ENCODE assay signal across 10 cellular contexts in the genomic region with DNA sequence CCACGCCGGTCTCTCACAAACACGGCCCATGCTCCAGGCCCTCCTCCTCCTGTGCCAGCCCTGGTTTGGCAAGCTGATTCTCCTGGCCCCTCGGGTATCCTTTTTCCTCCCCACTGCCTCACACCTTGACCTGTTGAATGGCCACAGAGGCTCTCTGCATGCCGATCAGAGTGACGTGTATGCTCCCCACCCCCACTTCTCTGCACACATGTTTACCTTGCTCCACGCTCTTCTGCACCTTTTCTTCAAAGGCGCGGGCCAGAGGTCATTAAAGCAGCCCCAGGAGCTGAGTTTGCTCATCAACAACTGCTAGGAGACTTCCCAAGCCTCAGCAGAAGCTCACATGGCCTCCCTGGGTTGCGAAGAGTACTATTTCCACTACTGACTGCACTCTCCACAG.
DNase-seq lines count a peak whose midpoint lies in the region; ATAC-seq lines count a peak whose summit lies in the region.
"Had no signal": no experiment of that assay in that cellular context is flagged by ENCODE, and none has a peak within 500 bp of the region (broad histone marks: within the 10 kb centered on the region; RNA-seq: fewer than 3 reads in every experiment).

No MANE protein-coding gene starts in this region.

- no peaks in the 10 kb centered on the region for H3K9me3 Mint-ChIP-seq in activated CD4-positive, alpha-beta T cell treated with anti-CD3 and anti-CD28 coated beads for 36 hours (ENCODE audit: low read depth)
- no peaks in the 10 kb centered on the region for H3K9me3 Mint-ChIP-seq in activated T-helper 1 cell treated with anti-CD3 and anti-CD28 coated beads, Interleukin-12 subunit alpha, Interleukin-12 subunit beta, Interleukin-2, Interleukin-4 antibody, amounts not matched to agents 30 ng/mL and 10 ng/mL and 1 ng/mL, durations not matched to agents 14 hours and 24 hours and 36 hours
- no peaks in the 10 kb centered on the region for H3K9me3 Mint-ChIP-seq in stimulated activated effector memory CD8-positive, alpha-beta T cell treated with anti-CD3 and anti-CD28 coated beads, Interleukin-12 subunit alpha, Interleukin-12 subunit beta, amount 100 ng/mL, for 72 hours

- ATAC-seq in activated CD4-positive, alpha-beta T cell treated with anti-CD3 and anti-CD28 coated beads for 36 hours: no peak
- peak; percentile 5 for ATAC-seq in HG02938 (IDR thresholded peaks at IDR 0.05; ENCODE audit: unreplicated experiment)
- no peak for ATAC-seq in stimulated activated effector memory CD8-positive, alpha-beta T cell treated with anti-CD3 and anti-CD28 coated beads, Interleukin-12 subunit alpha, Interleukin-12 subunit beta, amount 100 ng/mL, for 72 hours
- no peak for ATAC-seq in GM21447 (IDR thresholded peaks at IDR 0.05; ENCODE audit: unreplicated experiment)

- CTCF ChIA-PET in activated CD4-positive, alpha-beta T cell treated with anti-CD3 and anti-CD28 coated beads for 36 hours (lab: Charles Lee): interaction anchor here (0.6 kb wide), 2 partner anchors 95 to 242 kb away, joined by 3 to 5 read pairs; no protein-coding TSS in a partner anchor

- POLR2A ChIA-PET in activated CD4-positive, alpha-beta T cell treated with anti-CD3 and anti-CD28 coated beads for 36 hours (lab: Charles Lee): no interaction called here

- intact Hi-C loops in activated CD4-positive, alpha-beta T cell treated with anti-CD3 and anti-CD28 coated beads for 36 hours (cut with DNase I, micrococcal nuclease): no loop called here
- intact Hi-C loops in activated T-helper 1 cell treated with anti-CD3 and anti-CD28 coated beads, Interleukin-12 subunit alpha, Interleukin-12 subunit beta, Interleukin-2, Interleukin-4 antibody, amounts not matched to agents 30 ng/mL and 10 ng/mL and 1 ng/mL, durations not matched to agents 14 hours and 24 hours and 36 hours (cut with micrococcal nuclease): loop anchor here (2.0 to 5.0 kb wide), 2 partner anchors 17 to 51 kb away; no protein-coding TSS in a partner anchor

- H3K27ac Mint-ChIP-seq in activated CD4-positive, alpha-beta T cell treated with anti-CD3 and anti-CD28 coated beads for 36 hours: peak overlapping the region; percentile 17
- H3K27ac Mint-ChIP-seq in activated T-helper 1 cell treated with anti-CD3 and anti-CD28 coated beads, Interleukin-12 subunit alpha, Interleukin-12 subunit beta, Interleukin-2, Interleukin-4 antibody, amounts not matched to agents 30 ng/mL and 10 ng/mL and 1 ng/mL, durations not matched to agents 14 hours and 24 hours and 36 hours: peak overlapping the region; percentile 79
- H3K27ac Mint-ChIP-seq in stimulated activated effector memory CD8-positive, alpha-beta T cell treated with anti-CD3 and anti-CD28 coated beads, Interleukin-12 subunit alpha, Interleukin-12 subunit beta, amount 100 ng/mL, for 72 hours: peak overlapping the region; percentile 84

- no peak for DNase-seq in activated CD4-positive, alpha-beta T cell treated with anti-CD3 and anti-CD28 coated beads for 36 hours
- no peak for DNase-seq in activated CD4-positive, alpha-beta T cell treated with anti-CD3 and anti-CD28 coated beads, Interleukin-2, amount 50 U/mL, for 48 hours
- no peak for DNase-seq in activated T-helper 1 cell treated with anti-CD3 and anti-CD28 coated beads, Interleukin-12 subunit alpha, Interleukin-12 subunit beta, Interleukin-2, Interleukin-4 antibody, amounts not matched to agents 30 ng/mL and 10 ng/mL and 1 ng/mL, durations not matched to agents 14 hours and 24 hours and 36 hours (ENCODE audit: low spot score)
- no peak for DNase-seq in stimulated activated effector memory CD8-positive, alpha-beta T cell treated with anti-CD3 and anti-CD28 coated beads, Interleukin-12 subunit alpha, Interleukin-12 subunit beta, amount 100 ng/mL, for 72 hours (ENCODE audit: low spot score in 2 of 2)
- DNase-seq in NCI-H524 treated with DMSO at 0.1 percent for 48 hours (lab: John Stamatoyannopoulos, UW) (no peak), HT-29 (ENCODE audit: low spot score) (no peak)
- DNase-seq: effector CD4-positive, alpha-beta T cell; NCI-H2081 had no signal

- H3K36me3 Mint-ChIP-seq in activated CD4-positive, alpha-beta T cell treated with anti-CD3 and anti-CD28 coated beads for 36 hours (ENCODE audit: low read depth): peaks cover 65% of the 10 kb centered on the region
- peaks cover 58% of the 10 kb centered on the region for H3K36me3 Mint-ChIP-seq in activated T-helper 1 cell treated with anti-CD3 and anti-CD28 coated beads, Interleukin-12 subunit alpha, Interleukin-12 subunit beta, Interleukin-2, Interleukin-4 antibody, amounts not matched to agents 30 ng/mL and 10 ng/mL and 1 ng/mL, durations not matched to agents 14 hours and 24 hours and 36 hours (ENCODE audit: low read depth)
- H3K36me3 Mint-ChIP-seq in stimulated activated effector memory CD8-positive, alpha-beta T cell treated with anti-CD3 and anti-CD28 coated beads, Interleukin-12 subunit alpha, Interleukin-12 subunit beta, amount 100 ng/mL, for 72 hours: peaks cover 62% of the 10 kb centered on the region

- H3K4me3 Mint-ChIP-seq in activated CD4-positive, alpha-beta T cell treated with anti-CD3 and anti-CD28 coated beads for 36 hours: no peak overlapping the region
- H3K4me3 Mint-ChIP-seq in activated T-helper 1 cell treated with anti-CD3 and anti-CD28 coated beads, Interleukin-12 subunit alpha, Interleukin-12 subunit beta, Interleukin-2, Interleukin-4 antibody, amounts not matched to agents 30 ng/mL and 10 ng/mL and 1 ng/mL, durations not matched to agents 14 hours and 24 hours and 36 hours: peak overlapping the region; percentile 72
- H3K4me3 Mint-ChIP-seq in stimulated activated effector memory CD8-positive, alpha-beta T cell treated with anti-CD3 and anti-CD28 coated beads, Interleukin-12 subunit alpha, Interleukin-12 subunit beta, amount 100 ng/mL, for 72 hours: peak overlapping the region; percentile 30

- peaks cover 65% of the 10 kb centered on the region for H3K4me1 Mint-ChIP-seq in activated CD4-positive, alpha-beta T cell treated with anti-CD3 and anti-CD28 coated beads for 36 hours
- H3K4me1 Mint-ChIP-seq in activated T-helper 1 cell treated with anti-CD3 and anti-CD28 coated beads, Interleukin-12 subunit alpha, Interleukin-12 subunit beta, Interleukin-2, Interleukin-4 antibody, amounts not matched to agents 30 ng/mL and 10 ng/mL and 1 ng/mL, durations not matched to agents 14 hours and 24 hours and 36 hours (ENCODE audit: low read depth): peaks cover 72% of the 10 kb centered on the region
- peaks cover 78% of the 10 kb centered on the region for H3K4me1 Mint-ChIP-seq in stimulated activated effector memory CD8-positive, alpha-beta T cell treated with anti-CD3 and anti-CD28 coated beads, Interleukin-12 subunit alpha, Interleukin-12 subunit beta, amount 100 ng/mL, for 72 hours

- H3K27me3 Mint-ChIP-seq in activated CD4-positive, alpha-beta T cell treated with anti-CD3 and anti-CD28 coated beads for 36 hours: no peaks in the 10 kb centered on the region
- H3K27me3 Mint-ChIP-seq in activated T-helper 1 cell treated with anti-CD3 and anti-CD28 coated beads, Interleukin-12 subunit alpha, Interleukin-12 subunit beta, Interleukin-2, Interleukin-4 antibody, amounts not matched to agents 30 ng/mL and 10 ng/mL and 1 ng/mL, durations not matched to agents 14 hours and 24 hours and 36 hours (ENCODE audit: insufficient read depth): no peaks in the 10 kb centered on the region

Comparison
In these comparisons a context has a peak if more than half of its experiments do, and no peak if none do; other contexts are left out.
1. H3K27ac Mint-ChIP-seq: peak in every context shown above with its lines; median percentile 84 in stimulated activated effector memory CD8-positive, alpha-beta T cell treated with anti-CD3 and anti-CD28 coated beads, Interleukin-12 subunit alpha, Interleukin-12 subunit beta, amount 100 ng/mL, for 72 hours; 79 in activated T-helper 1 cell treated with anti-CD3 and anti-CD28 coated beads, Interleukin-12 subunit alpha, Interleukin-12 subunit beta, Interleukin-2, Interleukin-4 antibody, amounts not matched to agents 30 ng/mL and 10 ng/mL and 1 ng/mL, durations not matched to agents 14 hours and 24 hours and 36 hours; 17 in activated CD4-positive, alpha-beta T cell treated with anti-CD3 and anti-CD28 coated beads for 36 hours.